In the genomic region with DNA sequence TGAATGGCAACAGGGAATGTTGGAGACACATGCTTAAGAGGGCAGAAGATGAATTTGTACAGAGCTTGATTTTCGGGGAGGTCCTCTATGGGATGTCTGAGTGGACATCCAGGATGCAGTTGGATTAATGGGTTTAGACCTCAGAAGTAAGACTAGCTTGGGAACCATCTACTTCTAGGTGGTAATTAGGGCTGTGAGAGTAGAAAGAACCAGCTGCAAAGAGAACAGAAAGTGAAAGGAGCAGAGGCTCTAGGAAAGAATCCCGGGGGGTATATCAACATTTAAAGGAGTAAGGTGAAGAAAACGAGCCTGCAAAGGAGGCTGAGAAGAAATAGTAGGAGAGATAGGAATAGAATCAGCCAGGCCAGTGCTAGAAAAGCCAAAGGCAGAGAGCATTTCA, we compare ENCODE assay signal across 19 cellular contexts. TPM values are rescaled to one million over a fixed set of nuclear protein-coding genes. Genes with fewer than 3 reads are reported as not detected.
DNase-seq lines count a peak whose midpoint lies in the region; ATAC-seq, FAIRE-seq and TF ChIP-seq lines count a peak whose summit lies in the region.
"Had no signal": no experiment of that assay in that cellular context is flagged by ENCODE, and none has a peak within 500 bp of the region (broad histone marks: within the 10 kb centered on the region; RNA-seq: fewer than 3 reads in every experiment).

No MANE protein-coding gene starts in this region.

- no peak overlapping the region for H2BK5ac ChIP-seq in H1 (ENCODE audit: low read depth, low read length)

- no peak for TF ChIP-seq RAD21 in H1 (IDR thresholded peaks at IDR 0.05 in 1 of 2, conservative IDR thresholded peaks at IDR 0.05 in 1 of 2; ENCODE audit: low read depth in 2 of 2, low read length in 2 of 2)

- 0 out of 22 replicates have a peak overlapping the region, but pooled peaks of 1 of the 11 experiments have one; percentile 6 for H3K27ac ChIP-seq in BLaER1 treated with 17β-estradiol and CSF1 and Interleukin-3, amounts not matched to agents 10 nM and 100 nM
- H3K27ac ChIP-seq in CD8-positive, alpha-beta T cell (ENCODE audit: low read depth, low read length), result no peak overlapping the region
- H3K27ac ChIP-seq in H1 (ENCODE audit: low read depth, low read length), result no peak overlapping the region
- no peak overlapping the region for H3K27ac ChIP-seq in neural progenitor cell
- H3K27ac ChIP-seq: brain microvascular endothelial cell, coronary artery, neutrophil, thyroid gland had no signal

- no peak for FAIRE-seq in H1 (lab: Jason Lieb, UNC)
- FAIRE-seq: endothelial cell of umbilical vein had no signal

- H3K56ac ChIP-seq in H1 (replicated peaks; ENCODE audit: insufficient read length, low read depth, low read length), result no peak overlapping the region

- H3K9me3 ChIP-seq in BLaER1 treated with 17β-estradiol and CSF1 and Interleukin-3, amounts not matched to agents 10 nM and 100 nM (replicated peaks in 1 of 11), result no peaks in the 10 kb centered on the region
- no peaks in the 10 kb centered on the region for H3K9me3 ChIP-seq in CD8-positive, alpha-beta T cell (ENCODE audit: low read length)
- H3K9me3 ChIP-seq in T-helper 17 cell (ENCODE audit: control insufficient read depth, low read length, poor library complexity, severe bottlenecking) (no peaks in the 10 kb centered on the region), H1 (ENCODE audit: insufficient read depth in 2 of 2, low read depth in 1 of 2, low read length in 1 of 2) (no peaks in the 10 kb centered on the region), neural progenitor cell (ENCODE audit: low read depth) (no peaks in the 10 kb centered on the region)
- H3K9me3 ChIP-seq: neutrophil, thyroid gland had no signal

- H2AFZ ChIP-seq in H1 (ENCODE audit: low read length), result no peak overlapping the region
- H2AFZ ChIP-seq in neural progenitor cell (replicated peaks), result no peak overlapping the region

- H3K79me2 ChIP-seq in H1 (ENCODE audit: control insufficient read depth in 1 of 2, insufficient read depth in 2 of 2, low read length in 2 of 2), result no peaks in the 10 kb centered on the region
- H3K79me2 ChIP-seq in neural progenitor cell (ENCODE audit: low read depth), result no peaks in the 10 kb centered on the region

- TF ChIP-seq EP300 in H1 (IDR thresholded peaks at IDR 0.05; ENCODE audit: borderline replicate concordance in 1 of 2, low read depth in 2 of 2, low read length in 2 of 2), result no peak

- H3F3A ChIP-seq in neural progenitor cell (ENCODE audit: low read depth), result no peaks in the 10 kb centered on the region

- no peaks in the 10 kb centered on the region for H3K9me3 Mint-ChIP-seq in CD8-positive, alpha-beta T cell
- H3K9me3 Mint-ChIP-seq in nephron progenitor cell, result peaks cover 60% of the 10 kb centered on the region
- peaks cover 5% of the 10 kb centered on the region for H3K9me3 Mint-ChIP-seq in neural progenitor cell

- peak overlapping the region; percentile 71 for H3K27ac Mint-ChIP-seq in CD8-positive, alpha-beta T cell
- peak overlapping the region; percentile 85 for H3K27ac Mint-ChIP-seq in T-helper 17 cell
- no peak overlapping the region for H3K27ac Mint-ChIP-seq in nephron progenitor cell
- no peak overlapping the region for H3K27ac Mint-ChIP-seq in neural progenitor cell
- H3K27ac Mint-ChIP-seq: mesothelial cell of epicardium had no signal

- H2BK15ac ChIP-seq in H1 (ENCODE audit: low read length), result no peak overlapping the region

- H3K9ac ChIP-seq in BLaER1 treated with 17β-estradiol and CSF1 and Interleukin-3, amounts not matched to agents 10 nM and 100 nM, result no peak overlapping the region
- no peak overlapping the region for H3K9ac ChIP-seq in H1 (replicated peaks in 1 of 4; ENCODE audit: extremely low read depth in 1 of 4, low read depth in 3 of 4, low read length in 3 of 4)
- H3K9ac ChIP-seq in neural progenitor cell, result no peak overlapping the region

- TF ChIP-seq CTCF in CD8-positive, alpha-beta T cell (IDR thresholded peaks at IDR 0.05), result no peak
- no peak for TF ChIP-seq CTCF in H1 (IDR thresholded peaks at IDR 0.05; ENCODE audit: control extremely low read depth in 1 of 3, insufficient read depth in 1 of 3, low read depth in 1 of 3, low read length in 3 of 3)
- TF ChIP-seq CTCF in nephron progenitor cell (IDR thresholded peaks at IDR 0.05), result no peak
- TF ChIP-seq CTCF in neural progenitor cell (IDR thresholded peaks at IDR 0.05), result no peak

- H3K4me2 ChIP-seq in BLaER1 treated with 17β-estradiol and CSF1 and Interleukin-3, amounts not matched to agents 10 nM and 100 nM, result peak overlapping the region in 8 of 11 experiments; percentile 17 to 57 (median 50); a peak in 15 of 22 replicates
- peak overlapping the region; percentile 13 to 34; a peak in 2 of 4 replicates for H3K4me2 ChIP-seq in H1 (ENCODE audit: insufficient read depth in 1 of 2, low read depth in 2 of 2, low read length in 2 of 2)
- H3K4me2 ChIP-seq in neural progenitor cell, result no peak overlapping the region

- no peak overlapping the region for H3K23ac ChIP-seq in H1 (ENCODE audit: insufficient read length)

- H4K91ac ChIP-seq in H1 (replicated peaks; ENCODE audit: insufficient read length, low read length), result no peak overlapping the region

- 81% methylated on average over 3 of the region's 3 CpGs; no CpG with 5 or more reads in 1 of the 2 experiments for WGBS in H1 (ENCODE audit: extremely low coverage in 1 of 2, insufficient coverage in 1 of 2, insufficient read length in 1 of 2, insufficient replicate concordance in 2 of 2, low coverage in 1 of 2, low lambda C conversion rate in 2 of 2, missing lambda C conversion rate in 1 of 2), 2 experiments

- no peak overlapping the region for H3K14ac ChIP-seq in H1 (ENCODE audit: insufficient read length)

- H3K4me1 ChIP-seq in BLaER1 treated with 17β-estradiol and CSF1 and Interleukin-3, amounts not matched to agents 10 nM and 100 nM, result peaks cover 12 to 39% (median 36%) of the 10 kb centered on the region in 10 experiments
- H3K4me1 ChIP-seq in CD8-positive, alpha-beta T cell (ENCODE audit: insufficient read depth, low read length), result no peaks in the 10 kb centered on the region
- peaks cover 0 to 4% (median 2%) of the 10 kb centered on the region in 4 experiments; a peak in 3 of 7 replicates for H3K4me1 ChIP-seq in H1 (replicated peaks in 1 of 4; ENCODE audit: control insufficient read depth in 3 of 4, insufficient read depth in 4 of 4, low read length in 3 of 4)
- no peaks in the 10 kb centered on the region for H3K4me1 ChIP-seq in neural progenitor cell
- H3K4me1 ChIP-seq: thyroid gland had no signal

- H3K36me3 ChIP-seq in BLaER1 treated with 17β-estradiol and CSF1 and Interleukin-3, amounts not matched to agents 10 nM and 100 nM, result peaks cover 32 to 88% (median 72%) of the 10 kb centered on the region in 11 experiments
- H3K36me3 ChIP-seq in CD8-positive, alpha-beta T cell (ENCODE audit: insufficient read depth, low read length), result peaks cover 37% of the 10 kb centered on the region
- peaks cover 0 to 3% (median 0%) of the 10 kb centered on the region in 4 experiments; a peak in 3 of 8 replicates for H3K36me3 ChIP-seq in H1 (ENCODE audit: control insufficient read depth in 2 of 4, insufficient read depth in 4 of 4, low read length in 3 of 4)
- H3K36me3 ChIP-seq in neural progenitor cell, result no peaks in the 10 kb centered on the region
- H3K36me3 ChIP-seq: thyroid gland had no signal

- no peak overlapping the region for H3K4me3 ChIP-seq in BLaER1 treated with 17β-estradiol and CSF1 and Interleukin-3, amounts not matched to agents 10 nM and 100 nM
- H3K4me3 ChIP-seq in CD8-positive, alpha-beta T cell (ENCODE audit: low read depth, low read length), result no peak overlapping the region
- H3K4me3 ChIP-seq in H1 (ENCODE audit: extremely low read depth in 1 of 4, insufficient read depth in 2 of 4, low read depth in 3 of 4, low read length in 4 of 4) (no peak overlapping the region), neural progenitor cell (no peak overlapping the region)
- H3K4me3 ChIP-seq: coronary artery, thyroid gland had no signal

- peaks cover 0 to 5% (median 0%) of the 10 kb centered on the region in 11 experiments; a peak in 2 of 22 replicates for H4K20me1 ChIP-seq in BLaER1 treated with 17β-estradiol and CSF1 and Interleukin-3, amounts not matched to agents 10 nM and 100 nM
- no peaks in the 10 kb centered on the region for H4K20me1 ChIP-seq in H1 (replicated peaks in 1 of 2; ENCODE audit: control insufficient read depth in 1 of 2, insufficient read depth in 2 of 2, low read length in 2 of 2)
- no peaks in the 10 kb centered on the region for H4K20me1 ChIP-seq in neural progenitor cell (ENCODE audit: low read depth)

- DNase-seq in CD8-positive, alpha-beta T cell, result no peak
- DNase-seq in T-helper 17 cell (no peak), H1 (ENCODE audit: low read depth in 1 of 2, low spot score in 2 of 2) (no peak), nephron progenitor cell (no peak), DMS79 treated with DMSO at 0.1 percent for 48 hours (lab: John Stamatoyannopoulos, UW) (no peak), neural progenitor cell (ENCODE audit: low spot score) (no peak)
- DNase-seq: activated gamma-delta T cell treated with Interleukin-2 at 50 U/mL for 16 hours; brain microvascular endothelial cell; DMS153; hypothalamus; NCI-H187 treated with DMSO at 0.1 percent for 48 hours; stimulated activated CD4-positive, alpha-beta T cell treated with anti-CD3 and anti-CD28 coated beads, Interleukin-12 subunit alpha, Interleukin-12 subunit beta, amount 100 ng/mL, for 4 hours; thyroid gland had no signal

- no peak overlapping the region for H4K8ac ChIP-seq in H1 (ENCODE audit: extremely low read depth, insufficient read depth, low read length)

- peaks cover 2% of the 10 kb centered on the region; the same call in 1 of the 2 replicates for H3K23me2 ChIP-seq in H1 (ENCODE audit: low read depth, low read length)

- H3K4me3 Mint-ChIP-seq in CD8-positive, alpha-beta T cell, result no peak overlapping the region
- peak overlapping the region; percentile 15 for H3K4me3 Mint-ChIP-seq in T-helper 17 cell
- no peak overlapping the region for H3K4me3 Mint-ChIP-seq in nephron progenitor cell
- no peak overlapping the region for H3K4me3 Mint-ChIP-seq in neural progenitor cell
- H3K4me3 Mint-ChIP-seq: mesothelial cell of epicardium had no signal

- H3K36me3 Mint-ChIP-seq in CD8-positive, alpha-beta T cell, result peaks cover 69% of the 10 kb centered on the region
- H3K36me3 Mint-ChIP-seq in T-helper 17 cell (ENCODE audit: low read depth), result peaks cover 13% of the 10 kb centered on the region
- peaks cover 73% of the 10 kb centered on the region for H3K36me3 Mint-ChIP-seq in nephron progenitor cell (ENCODE audit: low read depth)
- H3K36me3 Mint-ChIP-seq in neural progenitor cell, result peaks cover 25% of the 10 kb centered on the region

- H3K27me3 Mint-ChIP-seq in CD8-positive, alpha-beta T cell (ENCODE audit: low read depth), result no peaks in the 10 kb centered on the region
- H3K27me3 Mint-ChIP-seq in T-helper 17 cell, result no peaks in the 10 kb centered on the region
- peaks cover 3% of the 10 kb centered on the region for H3K27me3 Mint-ChIP-seq in nephron progenitor cell (ENCODE audit: low read depth, poor library complexity)
- peaks cover 2% of the 10 kb centered on the region for H3K27me3 Mint-ChIP-seq in neural progenitor cell (ENCODE audit: insufficient read depth, low read depth)

- TF ChIP-seq POLR2A in H1 (IDR thresholded peaks at IDR 0.05; ENCODE audit: control extremely low read depth in 1 of 2, low read depth in 2 of 2, low read length in 2 of 2), result no peak

- H3K79me1 ChIP-seq in H1 (ENCODE audit: low read depth, low read length), result no peaks in the 10 kb centered on the region

- POLR2A ChIA-PET in CD8-positive, alpha-beta T cell (lab: Charles Lee), result no interaction called here
- POLR2A ChIA-PET in H1 (lab: Charles Lee; ENCODE audit: partially characterized antibody), result no interaction called here

- no peak overlapping the region for H4K5ac ChIP-seq in H1 (ENCODE audit: insufficient read length, low read depth, low read length)

- H2BK12ac ChIP-seq in H1 (ENCODE audit: low read depth, low read length), result no peak overlapping the region

- ATAC-seq in CD8-positive, alpha-beta T cell, result no peak
- ATAC-seq in T-helper 17 cell (no peak), HG03135 (IDR thresholded peaks at IDR 0.05; ENCODE audit: unreplicated experiment) (no peak)

- no peak overlapping the region for H3K18ac ChIP-seq in H1 (ENCODE audit: extremely low read depth, low read length)

- H3K4me1 Mint-ChIP-seq in CD8-positive, alpha-beta T cell (ENCODE audit: low read depth), result peaks cover 20% of the 10 kb centered on the region
- H3K4me1 Mint-ChIP-seq in T-helper 17 cell (peaks cover 20% of the 10 kb centered on the region), nephron progenitor cell (no peaks in the 10 kb centered on the region), neural progenitor cell (no peaks in the 10 kb centered on the region)
- H3K4me1 Mint-ChIP-seq: mesothelial cell of epicardium had no signal

- H2BK120ac ChIP-seq in H1 (replicated peaks; ENCODE audit: low read depth, low read length), result no peak overlapping the region

- intact Hi-C loops in CD8-positive, alpha-beta T cell (cut with DNase I, micrococcal nuclease), result no loop called here

- no peak overlapping the region for H2AK5ac ChIP-seq in H1 (ENCODE audit: low read depth, low read length)

- no peaks in the 10 kb centered on the region for H3K27me3 ChIP-seq in BLaER1 treated with 17β-estradiol and CSF1 and Interleukin-3, amounts not matched to agents 10 nM and 100 nM
- H3K27me3 ChIP-seq in CD8-positive, alpha-beta T cell (ENCODE audit: insufficient read depth, low read length), result no peaks in the 10 kb centered on the region
- H3K27me3 ChIP-seq in H1 (replicated peaks in 1 of 4; ENCODE audit: control insufficient read depth in 3 of 4, extremely low read depth in 1 of 4, insufficient read depth in 3 of 4, low read length in 3 of 4) (no peaks in the 10 kb centered on the region), neural progenitor cell (no peaks in the 10 kb centered on the region)
- H3K27me3 ChIP-seq: brain microvascular endothelial cell, neutrophil, thyroid gland had no signal

- no peak overlapping the region for H2BK20ac ChIP-seq in H1 (ENCODE audit: low read length)

- CTCF ChIA-PET in CD8-positive, alpha-beta T cell (lab: Charles Lee), result interaction anchor here (0.5 kb wide), 1 partner anchor 47 kb away, joined by 3 read pairs; no protein-coding TSS in a partner anchor
- CTCF ChIA-PET in H1 (lab: Charles Lee; ENCODE audit: partially characterized antibody), result interaction anchor here (1.2 to 1.3 kb wide), 2 partner anchors 25 to 94 kb away, joined by 3 to 4 read pairs; no protein-coding TSS in a partner anchor

- H3K4ac ChIP-seq in H1 (replicated peaks; ENCODE audit: insufficient read length, low read depth, low read length), result no peak overlapping the region

RNA-seq across cellular contexts. Expression of gene NKRF, which starts 29.0 kb away (rescaled TPM):
- total RNA-seq in CD8-positive, alpha-beta T cell, result 10 to 100 TPM; 18.3 to 20.5 TPM
- 10 to 100 TPM in 1 of 2 donors, 1 to 10 TPM in 1; 9.9 to 10.8 TPM for total RNA-seq in T-helper 17 cell
- total RNA-seq in H1 (2021; fragmentation: NEBNext Ultra II Directional; extraction: Animal tissue kit (Norgen Biotek cat#: 25700)), result 11.4 and 12.3 TPM in 2 replicates
- polyA plus RNA-seq in H1 (2011; rRNA removed), result 3.1 and 3.8 TPM in 2 replicates
- 4.0 TPM for polyA plus RNA-seq in H1 (2011; cell fraction: cytosol; rRNA removed)
- 3.1 TPM for polyA plus RNA-seq in H1 (2011; cell fraction: nucleus; rRNA removed)
- polyA plus RNA-seq in H1 (2012, experiment 1 of 2), result 8.3 to 11.3 TPM (median 8.8 TPM) in 4 replicates
- polyA plus RNA-seq in H1 (2012, experiment 2 of 2), result 1.7 TPM
- polyA plus RNA-seq in H1 (2013, experiment 1 of 2), result 7.2 TPM
- 6.6 TPM for polyA plus RNA-seq in H1 (2013, experiment 2 of 2)
- 5.2 and 8.0 TPM in 2 replicates for polyA minus RNA-seq in H1 (2011; rRNA and poly(A)+ RNA removed)
- 6.4 TPM for polyA minus RNA-seq in H1 (2011; cell fraction: cytosol; rRNA and poly(A)+ RNA removed)
- polyA minus RNA-seq in H1 (2011; cell fraction: nucleus; rRNA and poly(A)+ RNA removed), result 5.4 TPM
- total RNA-seq in neural progenitor cell (ENCODE audit: low replicate concordance), result 11.2 and 17.4 TPM in 2 replicates

RNA-seq across cellular contexts. Expression of gene SEPTIN6, which starts 57.8 kb away (rescaled TPM):
- 100 to 1,000 TPM; 136 to 138 TPM for total RNA-seq in CD8-positive, alpha-beta T cell
- total RNA-seq in T-helper 17 cell, result 100 to 1,000 TPM; 150 to 163 TPM
- 27.9 and 31.0 TPM in 2 replicates for total RNA-seq in H1 (2021; fragmentation: NEBNext Ultra II Directional; extraction: Animal tissue kit (Norgen Biotek cat#: 25700))
- polyA plus RNA-seq in H1 (2011; rRNA removed), result 38.6 and 42.6 TPM in 2 replicates
- polyA plus RNA-seq in H1 (2011; cell fraction: cytosol; rRNA removed), result 33.9 TPM
- 38.3 TPM for polyA plus RNA-seq in H1 (2011; cell fraction: nucleus; rRNA removed)
- 26.0 to 42.9 TPM (median 35.3 TPM) in 4 replicates for polyA plus RNA-seq in H1 (2012, experiment 1 of 2)
- 16.3 TPM for polyA plus RNA-seq in H1 (2012, experiment 2 of 2)
- polyA plus RNA-seq in H1 (2013, experiment 1 of 2), result 45.2 TPM
- 44.9 TPM for polyA plus RNA-seq in H1 (2013, experiment 2 of 2)
- 42.3 and 64.6 TPM in 2 replicates for polyA minus RNA-seq in H1 (2011; rRNA and poly(A)+ RNA removed)
- 21.2 TPM for polyA minus RNA-seq in H1 (2011; cell fraction: cytosol; rRNA and poly(A)+ RNA removed)
- polyA minus RNA-seq in H1 (2011; cell fraction: nucleus; rRNA and poly(A)+ RNA removed), result 20.5 TPM
- 19.4 and 21.7 TPM in 2 replicates for total RNA-seq in neural progenitor cell (ENCODE audit: low replicate concordance)

Comparison
In these comparisons a context has a peak if more than half of its experiments do, and no peak if none do; other contexts are left out.
1. H3K27ac Mint-ChIP-seq: peak in CD8-positive, alpha-beta T cell (single experiment) and T-helper 17 cell (single experiment); none in nephron progenitor cell (single experiment) and neural progenitor cell (single experiment).